Comparison of ENCODE assay signal across 8 cellular contexts in genomic region chr10:58513189-58514101, GRCh38.
DNase-seq lines count a peak whose midpoint lies in the region; ATAC-seq and TF ChIP-seq lines count a peak whose summit lies in the region.

No MANE protein-coding gene starts in this region.

- no peak overlapping the region for H3K27ac Mint-ChIP-seq in activated naive CD4-positive, alpha-beta T cell treated with anti-CD3 and anti-CD28 coated beads, Interleukin-2, amount 10 ng/mL, durations not matched to agents 7 days and 5 days

- CTCF ChIA-PET in activated naive CD4-positive, alpha-beta T cell treated with anti-CD3 and anti-CD28 coated beads, Interleukin-2, amount 10 ng/mL, durations not matched to agents 7 days and 5 days (lab: Charles Lee) = interaction anchor here (1.6 kb wide), 1 partner anchor 18 kb away, joined by 3 read pairs; no protein-coding TSS in a partner anchor

- H3K4me3 ChIP-seq in cardiac fibroblast (replicated peaks in 1 of 2; ENCODE audit: low read depth in 2 of 2, low read length in 2 of 2) = peak overlapping the region; percentile 74 to 80
- H3K4me3 ChIP-seq in skeletal muscle cell (ENCODE audit: low read depth, low read length) = peak overlapping the region; percentile 80

- no peak for DNase-seq in activated naive CD4-positive, alpha-beta T cell treated with anti-CD3 and anti-CD28 coated beads, Interleukin-2, amount 10 ng/mL, durations not matched to agents 7 days and 5 days
- no peak for DNase-seq in activated naive CD4-positive, alpha-beta T cell treated with Interleukin-2 at 50 U/mL for 16 hours
- DNase-seq in NOMO-1 treated with DMSO at 0.1 percent for 48 hours (lab: John Stamatoyannopoulos, UW; ENCODE audit: unreplicated experiment) = peak; percentile 31
- peak; percentile 83 to 92 for DNase-seq in cardiac fibroblast (ENCODE audit: low read depth in 2 of 2)
- peak; percentile 13 for DNase-seq in inferior parietal cortex (ENCODE audit: extremely low spot score)
- peak; percentile 62 for DNase-seq in skeletal muscle cell (ENCODE audit: low read depth)

- peaks cover 17% of the 10 kb centered on the region for H3K27me3 Mint-ChIP-seq in activated naive CD4-positive, alpha-beta T cell treated with anti-CD3 and anti-CD28 coated beads, Interleukin-2, amount 10 ng/mL, durations not matched to agents 7 days and 5 days

- no peaks in the 10 kb centered on the region for H3K36me3 Mint-ChIP-seq in activated naive CD4-positive, alpha-beta T cell treated with anti-CD3 and anti-CD28 coated beads, Interleukin-2, amount 10 ng/mL, durations not matched to agents 7 days and 5 days

- H3K4me1 Mint-ChIP-seq in activated naive CD4-positive, alpha-beta T cell treated with anti-CD3 and anti-CD28 coated beads, Interleukin-2, amount 10 ng/mL, durations not matched to agents 7 days and 5 days = peaks cover 7% of the 10 kb centered on the region

- ATAC-seq in GM21390 (IDR thresholded peaks at IDR 0.05; ENCODE audit: unreplicated experiment) = no peak
- ATAC-seq in GM19023 (IDR thresholded peaks at IDR 0.05; ENCODE audit: unreplicated experiment) = no peak

- H3K9me3 Mint-ChIP-seq in activated naive CD4-positive, alpha-beta T cell treated with anti-CD3 and anti-CD28 coated beads, Interleukin-2, amount 10 ng/mL, durations not matched to agents 7 days and 5 days = no peaks in the 10 kb centered on the region

- peak overlapping the region; percentile 46 for H3K4me3 Mint-ChIP-seq in activated naive CD4-positive, alpha-beta T cell treated with anti-CD3 and anti-CD28 coated beads, Interleukin-2, amount 10 ng/mL, durations not matched to agents 7 days and 5 days

- no peak for TF ChIP-seq CTCF in cardiac fibroblast (IDR thresholded peaks at IDR 0.05; ENCODE audit: low read depth, low read length)

Comparison
In these comparisons a context has a peak if more than half of its experiments do, and no peak if none do; other contexts are left out.
1. DNase-seq: peak in NOMO-1 treated with DMSO at 0.1 percent for 48 hours (single experiment), cardiac fibroblast (2 of 2), inferior parietal cortex (single experiment) and skeletal muscle cell (single experiment); none in activated naive CD4-positive, alpha-beta T cell treated with anti-CD3 and anti-CD28 coated beads, Interleukin-2, amount 10 ng/mL, durations not matched to agents 7 days and 5 days (single experiment) and activated naive CD4-positive, alpha-beta T cell treated with Interleukin-2 at 50 U/mL for 16 hours (single experiment).